8 cellular contexts compared by ENCODE assay signal in the genomic region with DNA sequence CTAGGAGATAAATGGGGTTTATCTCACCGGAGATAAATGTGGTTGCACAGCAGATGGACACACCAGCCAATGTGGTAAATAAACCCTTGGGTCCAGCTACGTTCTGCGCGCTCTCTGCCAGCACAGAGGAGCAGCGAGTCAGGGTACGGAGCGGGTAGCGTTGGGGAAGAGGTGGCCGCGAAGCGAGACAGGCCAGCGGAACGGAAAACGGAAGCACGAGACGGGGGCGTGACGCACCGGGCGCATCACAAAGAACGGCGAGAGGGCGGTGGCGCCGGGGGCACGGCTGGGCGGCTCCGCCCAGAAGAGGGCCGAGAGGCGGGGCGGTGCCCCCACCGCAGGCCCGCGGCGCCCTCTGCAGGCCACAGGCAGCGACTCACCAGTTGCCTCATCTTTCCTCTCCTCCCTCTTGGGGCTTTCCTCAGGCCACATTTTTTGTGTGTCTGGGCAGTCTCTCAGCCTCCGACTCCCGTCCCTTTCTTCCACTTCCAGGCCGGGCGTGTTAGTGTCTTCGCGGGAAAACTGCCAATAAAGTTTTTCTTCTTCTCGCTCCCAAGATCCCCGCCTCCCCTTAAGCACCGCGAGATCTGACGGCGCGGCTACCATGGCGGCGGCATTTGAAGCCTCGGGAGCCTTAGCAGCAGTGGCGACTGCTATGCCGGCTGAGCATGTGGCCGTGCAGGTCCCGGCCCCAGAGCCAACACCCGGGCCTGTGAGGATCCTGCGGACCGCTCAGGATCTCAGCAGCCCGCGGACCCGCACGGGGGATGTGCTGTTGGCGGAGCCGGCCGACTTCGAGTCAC. TPM values are rescaled to one million over a fixed set of nuclear protein-coding genes. Genes with fewer than 3 reads are reported as not detected.
A peak's percentile ranks its signal among the peaks of the same experiment; 100 is the strongest.
DNase-seq lines count a peak whose midpoint lies in the region; ATAC-seq and TF ChIP-seq lines count a peak whose summit lies in the region.

Gene DDX20 (plus strand): TSS at position 581 of the 803 bp plus-strand sequence. CDS start 24 bp downstream, at position 605.

- H3K4me3 Mint-ChIP-seq in osteocyte (ENCODE audit: unreplicated experiment): peak within 1 kb of the TSS; percentile 95

- H3K27ac ChIP-seq in thymus (ENCODE audit: low read depth): peak within 1 kb of the TSS; percentile 85

- ATAC-seq in HG02610 (IDR thresholded peaks at IDR 0.05; ENCODE audit: unreplicated experiment) (peak; percentile 92), SK-N-SH treated with all-trans-retinoic acid at 6 μM for 48 hours (peak; percentile 93)
- peak; percentile 94 to 95 for ATAC-seq in activated naive CD4-positive, alpha-beta T cell treated with anti-CD3 and anti-CD28 coated beads, Interleukin-2, amount 50 U/mL, for 72 hours

- TF ChIP-seq POLR2A in GM10847 (IDR thresholded peaks at IDR 0.05; ENCODE audit: extremely low read depth, insufficient read length): peak; percentile 85

- H3K9me3 ChIP-seq in thymus (ENCODE audit: control insufficient read depth): no peaks in the 10 kb centered on the region

- TF ChIP-seq CTCF in osteocyte (IDR thresholded peaks at IDR 0.05): peak; percentile 96

- H3K4me1 ChIP-seq in thymus (ENCODE audit: control insufficient read depth, insufficient read depth, low read length): peaks cover 11% of the 10 kb centered on the region

- peak within 1 kb of the TSS; percentile 92 for H3K4me3 ChIP-seq in thymus (ENCODE audit: low read length)

- H3K4me1 Mint-ChIP-seq in osteocyte (ENCODE audit: unreplicated experiment): peaks cover 22% of the 10 kb centered on the region

- peak within 1 kb of the TSS; percentile 93 to 98 for H3K27ac Mint-ChIP-seq in activated naive CD4-positive, alpha-beta T cell treated with anti-CD3 and anti-CD28 coated beads, Interleukin-2, amount 50 U/mL, for 72 hours
- H3K27ac Mint-ChIP-seq in osteocyte (ENCODE audit: unreplicated experiment): peak within 1 kb of the TSS; percentile 99

- no peaks in the 10 kb centered on the region for H3K27me3 ChIP-seq in thymus (ENCODE audit: control insufficient read depth, insufficient read depth)

- no peaks in the 10 kb centered on the region for H3K36me3 ChIP-seq in thymus (ENCODE audit: control insufficient read depth, insufficient read depth)

- no peaks in the 10 kb centered on the region for H3K27me3 Mint-ChIP-seq in osteocyte (ENCODE audit: unreplicated experiment)

- peaks cover 5 to 6% of the 10 kb centered on the region in 2 donors for H3K36me3 Mint-ChIP-seq in activated naive CD4-positive, alpha-beta T cell treated with anti-CD3 and anti-CD28 coated beads, Interleukin-2, amount 50 U/mL, for 72 hours
- H3K36me3 Mint-ChIP-seq in osteocyte (ENCODE audit: unreplicated experiment): peaks cover 13% of the 10 kb centered on the region

- under 1% methylated on average over 67 of the region's 67 CpGs for WGBS in thymus

- DNase-seq in NCI-H1092 (lab: John Stamatoyannopoulos, UW) (peak; percentile 93), glomerular endothelial cell (ENCODE audit: extremely low read depth, low read depth, low spot score) (peak; percentile 91), osteocyte (ENCODE audit: extremely low spot score, unreplicated experiment) (peak; percentile 97)
- DNase-seq in activated naive CD4-positive, alpha-beta T cell treated with anti-CD3 and anti-CD28 coated beads, Interleukin-2, amount 50 U/mL, for 72 hours (ENCODE audit: low spot score in 2 of 2): peak; percentile 92 to 96

- no peaks in the 10 kb centered on the region for H3K9me3 Mint-ChIP-seq in activated naive CD4-positive, alpha-beta T cell treated with anti-CD3 and anti-CD28 coated beads, Interleukin-2, amount 50 U/mL, for 72 hours
- no peaks in the 10 kb centered on the region for H3K9me3 Mint-ChIP-seq in osteocyte (ENCODE audit: unreplicated experiment)

TF ChIP-seq in SK-N-SH treated with all-trans-retinoic acid at 6 μM for 48 hours, 23 proteins besides CTCF, POLR2A, EP300 and RAD21:
- TF ChIP-seq, protein P1, sequence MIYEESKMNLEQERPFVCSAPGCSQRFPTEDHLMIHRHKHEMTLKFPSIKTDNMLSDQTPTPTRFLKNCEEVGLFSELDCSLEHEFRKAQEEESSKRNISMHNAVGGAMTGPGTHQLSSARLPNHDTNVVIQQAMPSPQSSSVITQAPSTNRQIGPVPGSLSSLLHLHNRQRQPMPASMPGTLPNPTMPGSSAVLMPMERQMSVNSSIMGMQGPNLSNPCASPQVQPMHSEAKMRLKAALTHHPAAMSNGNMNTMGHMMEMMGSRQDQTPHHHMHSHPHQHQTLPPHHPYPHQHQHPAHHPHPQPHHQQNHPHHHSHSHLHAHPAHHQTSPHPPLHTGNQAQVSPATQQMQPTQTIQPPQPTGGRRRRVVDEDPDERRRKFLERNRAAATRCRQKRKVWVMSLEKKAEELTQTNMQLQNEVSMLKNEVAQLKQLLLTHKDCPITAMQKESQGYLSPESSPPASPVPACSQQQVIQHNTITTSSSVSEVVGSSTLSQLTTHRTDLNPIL (CRISPR knock-in tag; IDR thresholded peaks at IDR 0.05; ENCODE audit: low read depth): no peak
- TF ChIP-seq ZNF70 (CRISPR knock-in tag; IDR thresholded peaks at IDR 0.05): no peak
- TF ChIP-seq GLIS3 (CRISPR knock-in tag; IDR thresholded peaks at IDR 0.05): no peak
- no peak for TF ChIP-seq ZFP3 (CRISPR knock-in tag; IDR thresholded peaks at IDR 0.05)
- TF ChIP-seq ESRRG (CRISPR knock-in tag; IDR thresholded peaks at IDR 0.05): no peak
- no peak for TF ChIP-seq TCF4 (CRISPR knock-in tag; IDR thresholded peaks at IDR 0.05; ENCODE audit: borderline replicate concordance)
- no peak for TF ChIP-seq OSR1 (CRISPR knock-in tag; IDR thresholded peaks at IDR 0.05)
- TF ChIP-seq ZNF8 (CRISPR knock-in tag; IDR thresholded peaks at IDR 0.05): no peak
- TF ChIP-seq ZC3H10 (CRISPR knock-in tag; IDR thresholded peaks at IDR 0.05): no peak
- TF ChIP-seq SNAI2 (CRISPR knock-in tag; IDR thresholded peaks at IDR 0.05): no peak
- no peak for TF ChIP-seq TOX (CRISPR knock-in tag; IDR thresholded peaks at IDR 0.05; ENCODE audit: borderline replicate concordance)
- TF ChIP-seq, protein P2, sequence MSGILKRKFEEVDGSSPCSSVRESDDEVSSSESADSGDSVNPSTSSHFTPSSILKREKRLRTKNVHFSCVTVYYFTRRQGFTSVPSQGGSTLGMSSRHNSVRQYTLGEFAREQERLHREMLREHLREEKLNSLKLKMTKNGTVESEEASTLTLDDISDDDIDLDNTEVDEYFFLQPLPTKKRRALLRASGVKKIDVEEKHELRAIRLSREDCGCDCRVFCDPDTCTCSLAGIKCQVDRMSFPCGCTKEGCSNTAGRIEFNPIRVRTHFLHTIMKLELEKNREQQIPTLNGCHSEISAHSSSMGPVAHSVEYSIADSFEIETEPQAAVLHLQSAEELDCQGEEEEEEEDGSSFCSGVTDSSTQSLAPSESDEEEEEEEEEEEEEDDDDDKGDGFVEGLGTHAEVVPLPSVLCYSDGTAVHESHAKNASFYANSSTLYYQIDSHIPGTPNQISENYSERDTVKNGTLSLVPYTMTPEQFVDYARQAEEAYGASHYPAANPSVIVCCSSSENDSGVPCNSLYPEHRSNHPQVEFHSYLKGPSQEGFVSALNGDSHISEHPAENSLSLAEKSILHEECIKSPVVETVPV (CRISPR knock-in tag; IDR thresholded peaks at IDR 0.05): no peak

RNA-seq across cellular contexts. Expression of gene DDX20, which starts in this region (rescaled TPM):
- total RNA-seq in activated naive CD4-positive, alpha-beta T cell treated with anti-CD3 and anti-CD28 coated beads, Interleukin-2, amount 50 U/mL, for 72 hours: 10 to 100 TPM; 11.2 to 13.6 TPM
- total RNA-seq in glomerular endothelial cell (19.9 and 23.1 TPM in 2 replicates), osteocyte (13.1 and 14.0 TPM in 2 replicates)
- 10.9 TPM for polyA plus RNA-seq in thymus

Comparison
In these comparisons a context has a peak if more than half of its experiments do, and no peak if none do; other contexts are left out.
1. Peak in every context shown above with its lines: DNase-seq, ATAC-seq, H3K4me3 ChIP-seq and H3K27ac ChIP-seq.